4 cellular contexts compared by ENCODE assay signal in the genomic region with DNA sequence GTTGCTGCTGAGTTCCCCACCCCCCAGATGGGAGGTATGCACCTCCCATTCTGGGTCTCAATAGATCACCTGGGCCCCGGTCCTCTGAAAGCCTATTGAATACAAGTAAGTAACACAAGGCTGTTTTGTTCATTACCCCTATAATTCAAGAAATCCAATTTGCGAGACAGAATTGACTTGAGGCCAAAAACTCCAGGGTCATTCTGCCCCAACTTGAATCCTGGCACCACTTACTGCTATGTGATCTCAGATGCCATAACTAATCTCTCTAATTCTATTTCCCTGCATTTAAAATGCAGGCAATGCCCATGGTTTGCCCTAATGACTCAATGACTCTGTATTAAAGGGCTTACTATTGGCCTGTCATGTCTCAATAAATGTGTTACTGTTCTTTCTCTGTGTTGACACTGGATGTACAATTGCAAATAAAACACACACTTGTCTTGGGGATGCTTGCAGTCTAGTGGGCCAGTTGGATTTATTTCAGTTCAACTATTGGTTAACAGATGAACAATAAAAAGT. TPM values are rescaled to one million over a fixed set of nuclear protein-coding genes. Genes with fewer than 3 reads are reported as not detected.
"Had no signal": no experiment of that assay in that cellular context is flagged by ENCODE, and none has a peak within 500 bp of the region (broad histone marks: within the 10 kb centered on the region; RNA-seq: fewer than 3 reads in every experiment).

No MANE protein-coding gene starts in this region.

RNA-seq across cellular contexts. Expression of a gene that starts 35.7 kb away (rescaled TPM):
- total RNA-seq: LHCN-M2, M059J, MCF 10A, NCI-H460 had no signal
